25 cellular contexts compared by ENCODE assay signal in the genomic region with DNA sequence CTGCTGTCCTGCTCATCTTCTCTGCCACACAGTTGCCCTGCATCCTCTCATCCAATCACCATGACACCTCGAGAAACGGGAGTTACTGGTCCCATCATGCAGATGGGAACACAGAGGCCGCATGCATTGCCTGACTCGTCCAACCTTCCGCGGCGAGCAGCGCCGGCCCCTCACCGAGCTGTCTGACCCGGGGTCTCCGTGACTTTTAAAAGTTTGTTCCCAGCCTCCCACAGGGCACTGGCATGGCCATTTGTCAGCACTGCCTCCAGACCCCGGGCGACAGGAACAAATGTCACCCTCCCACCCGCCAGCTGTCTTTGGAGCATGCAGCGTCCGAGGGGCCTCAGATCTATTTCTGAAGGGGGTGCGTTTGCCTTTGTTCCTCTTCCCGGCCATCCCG.
"Had no signal": no experiment of that assay in that cellular context is flagged by ENCODE, and none has a peak within 500 bp of the region (broad histone marks: within the 10 kb centered on the region; RNA-seq: fewer than 3 reads in every experiment).

No MANE protein-coding gene starts in this region.

- H3K27ac ChIP-seq: epithelial cell of prostate, gastroesophageal sphincter, heart left ventricle, ovary, psoas muscle, right atrium auricular region, skin epidermis, tibial artery, VCaP had no signal

- H3K9me3 ChIP-seq: ovary had no signal

- H3K27me3 ChIP-seq: ovary, tibial artery had no signal

- H3K4me3 ChIP-seq: gastroesophageal sphincter, heart left ventricle, ovary, psoas muscle, right atrium auricular region, skin epidermis, tibial artery had no signal

- ATAC-seq: activated T-helper 17 cell treated with anti-CD3 and anti-CD28 coated beads, Interleukin-2, amount 50 U/mL, for 72 hours; gastroesophageal sphincter; naive thymus-derived CD4-positive, alpha-beta T cell; stimulated activated effector memory CD8-positive, alpha-beta T cell treated with anti-CD3 and anti-CD28 coated beads, Interleukin-12 subunit alpha, Interleukin-12 subunit beta, amount 100 ng/mL, for 72 hours; stimulated activated naive CD8-positive, alpha-beta T cell treated with anti-CD3 and anti-CD28 coated beads, Interleukin-15, amount 100 ng/mL, for 72 hours; T-cell had no signal

- FAIRE-seq: bronchial epithelial cell, islet of Langerhans had no signal

- DNase-seq: activated CD4-positive, alpha-beta T cell treated with anti-CD3 and anti-CD28 coated beads, Interleukin-2, amount 10 ng/mL, durations not matched to agents 7 days and 5 days; activated CD4-positive, CD25-positive, alpha-beta regulatory T cell treated with anti-CD3 and anti-CD28 coated beads, Interleukin-2, amount 50 U/mL, for 72 hours; activated CD8-positive, alpha-beta memory T cell treated with anti-CD3 and anti-CD28 coated beads, Interleukin-2, amount 50 U/mL, for 4 hours; activated naive CD4-positive, alpha-beta T cell treated with Interleukin-2 at 50 U/mL for 16 hours; activated naive CD8-positive, alpha-beta T cell treated with anti-CD3 and anti-CD28 coated beads for 36 hours; activated T-cell treated with anti-CD3 and anti-CD28 coated beads, Interleukin-2, amount 50 U/mL, for 24 hours; cerebellar nuclear complex; cortex of kidney; heart left ventricle; naive thymus-derived CD4-positive, alpha-beta T cell; ovary; psoas muscle; stimulated activated CD4-positive, alpha-beta T cell treated with anti-CD3 and anti-CD28 coated beads, Interleukin-2, amount 100 ng/mL, for 24 hours; stimulated activated naive CD8-positive, alpha-beta T cell treated with anti-CD3 and anti-CD28 coated beads, Interleukin-15, amount 100 ng/mL, for 72 hours; T-cell; tibial artery had no signal

- H3K36me3 ChIP-seq: gastroesophageal sphincter, heart left ventricle, ovary, right atrium auricular region, tibial artery had no signal
